ENCODE assay signal across 8 cellular contexts in genomic region chr12:3077572-3078081, GRCh38. TPM values are rescaled to one million over a fixed set of nuclear protein-coding genes. Genes with fewer than 3 reads are reported as not detected.
DNase-seq lines count a peak whose midpoint lies in the region; ATAC-seq and TF ChIP-seq lines count a peak whose summit lies in the region.

No MANE protein-coding gene starts in this region.

- no peaks in the 10 kb centered on the region for H4K20me1 ChIP-seq in Karpas-422 (ENCODE audit: insufficient read depth, low read depth, low read length)

- no peaks in the 10 kb centered on the region for H3K9me2 ChIP-seq in Karpas-422 (replicated peaks; ENCODE audit: insufficient read depth, low read length)

- H3K27ac ChIP-seq in Karpas-422 (ENCODE audit: low read length): no peak overlapping the region
- H3K27ac ChIP-seq in stomach smooth muscle (ENCODE audit: low read length): peak overlapping the region; percentile 46

- DNase-seq in Caco-2: peak in 1 of 2 experiments; percentile 29
- DNase-seq in Karpas-422: no peak
- no peak for DNase-seq in left lobe of liver (ENCODE audit: low spot score)
- no peak for DNase-seq in COLO668 (lab: John Stamatoyannopoulos, UW; ENCODE audit: unreplicated experiment)
- no peak for DNase-seq in NCI-H1417 (lab: John Stamatoyannopoulos, UW)
- DNase-seq in NCI-H1436 (lab: John Stamatoyannopoulos, UW): no peak

- H3K4me1 ChIP-seq in Caco-2 (peaks cover 27% of the 10 kb centered on the region), Karpas-422 (ENCODE audit: low read length) (peaks cover 12% of the 10 kb centered on the region), stomach smooth muscle (ENCODE audit: control insufficient read depth, insufficient read depth, low read length) (peaks cover 31% of the 10 kb centered on the region)

- intact Hi-C loops in Caco-2 (cut with micrococcal nuclease; ENCODE audit: unreplicated experiment): no loop called here

- H3K9me3 ChIP-seq in Caco-2 (no peaks in the 10 kb centered on the region), Karpas-422 (ENCODE audit: low read length) (no peaks in the 10 kb centered on the region), stomach smooth muscle (ENCODE audit: control insufficient read depth in 2 of 2, low read length in 2 of 2) (no peaks in the 10 kb centered on the region)

- CTCF ChIA-PET in Caco-2 (lab: Charles Lee): interaction anchor here (0.7 to 1.3 kb wide), 4 partner anchors 27 to 198 kb away, joined by 3 to 5 read pairs (median 4); no protein-coding TSS in a partner anchor

- H3K79me2 ChIP-seq in Karpas-422 (ENCODE audit: low read length): no peaks in the 10 kb centered on the region

- TF ChIP-seq CTCF in Caco-2 (IDR thresholded peaks at IDR 0.05; ENCODE audit: insufficient read depth in 1 of 2, low read depth in 1 of 2, low read length in 1 of 2, severe bottlenecking in 1 of 2, unreplicated experiment in 1 of 2) (no peak), brain (conservative IDR thresholded peaks at IDR 0.05) (no peak)

- H3K4me1 Mint-ChIP-seq in Caco-2 (ENCODE audit: low read depth, unreplicated experiment): peaks cover 28% of the 10 kb centered on the region
- H3K4me1 Mint-ChIP-seq in brain: peaks cover 30% of the 10 kb centered on the region

- no peaks in the 10 kb centered on the region for H3K36me3 ChIP-seq in Caco-2 (ENCODE audit: control insufficient read depth, insufficient read depth, low read length)
- H3K36me3 ChIP-seq in Karpas-422 (ENCODE audit: insufficient read depth, low read length): no peaks in the 10 kb centered on the region
- no peaks in the 10 kb centered on the region for H3K36me3 ChIP-seq in stomach smooth muscle (ENCODE audit: control insufficient read depth in 2 of 2, insufficient read depth in 2 of 2, low read length in 2 of 2)

- POLR2A ChIA-PET in Caco-2 (lab: Charles Lee): interaction anchor here (0.5 kb wide), 1 partner anchor 28 kb away, joined by 3 read pairs; no protein-coding TSS in a partner anchor

- H3K36me3 Mint-ChIP-seq in Caco-2 (ENCODE audit: insufficient read depth, unreplicated experiment): peaks cover 6% of the 10 kb centered on the region
- peaks cover 8% of the 10 kb centered on the region for H3K36me3 Mint-ChIP-seq in brain

- H3K9me3 Mint-ChIP-seq in Caco-2 (ENCODE audit: unreplicated experiment): no peaks in the 10 kb centered on the region
- H3K9me3 Mint-ChIP-seq in brain: peaks cover 0 to 4% (median 3%) of the 10 kb centered on the region in 5 experiments

- H3K4me2 ChIP-seq in Karpas-422 (ENCODE audit: low read depth, low read length, poor library complexity, severe bottlenecking): peak overlapping the region; percentile 38

- H3K4me3 ChIP-seq in Caco-2 (ENCODE audit: low read depth, low read length) (peak overlapping the region; percentile 84), Karpas-422 (ENCODE audit: low read length) (no peak overlapping the region), stomach smooth muscle (ENCODE audit: low read length in 2 of 2) (peak overlapping the region; percentile 76 to 80)

- H3K4me3 Mint-ChIP-seq in Caco-2 (ENCODE audit: unreplicated experiment) (peak overlapping the region; percentile 92), brain (peak overlapping the region; percentile 81 to 92 (median 83))

- H2AFZ ChIP-seq in Karpas-422 (ENCODE audit: low read length): no peak overlapping the region

- H3K27me3 Mint-ChIP-seq in Caco-2 (ENCODE audit: insufficient read depth, unreplicated experiment) (no peaks in the 10 kb centered on the region), brain (no peaks in the 10 kb centered on the region)

- no TSS peak for BruUV-seq in Caco-2 (replicated peaks; lab: Mats Ljungman, UMichigan)

- peak; percentile 10 for ATAC-seq in left lobe of liver

- H3K27me3 ChIP-seq in Caco-2 (replicated peaks; ENCODE audit: control insufficient read depth, insufficient read depth, low read length): no peaks in the 10 kb centered on the region
- H3K27me3 ChIP-seq in Karpas-422 (ENCODE audit: low read length): no peaks in the 10 kb centered on the region
- no peaks in the 10 kb centered on the region for H3K27me3 ChIP-seq in stomach smooth muscle (ENCODE audit: control insufficient read depth in 1 of 2, insufficient read depth in 2 of 2, low read length in 2 of 2)

- no peak overlapping the region for H3K9ac ChIP-seq in Karpas-422 (ENCODE audit: low read length)
- peak overlapping the region; percentile 47 to 55 for H3K9ac ChIP-seq in stomach smooth muscle (ENCODE audit: low read length in 2 of 2)

- H3K27ac Mint-ChIP-seq in Caco-2 (ENCODE audit: unreplicated experiment): peak overlapping the region; percentile 28
- H3K27ac Mint-ChIP-seq in brain: peak overlapping the region in 4 of 5 experiments; percentile 1 to 75 (median 63)

RNA-seq across cellular contexts. Expression of gene TSPAN9, which starts 0.4 kb away (rescaled TPM):
- total RNA-seq in Caco-2 (2022): 45.5 and 49.1 TPM in 2 replicates
- 0.25 and 2.0 TPM in 2 replicates for total RNA-seq in Karpas-422 (2014; rRNA removed; shearing (Covaris generic); ENCODE audit: low replicate concordance)
- polyA plus RNA-seq in brain (ENCODE audit: insufficient read depth, low read depth, low replicate concordance): 9.1 TPM
- 43.7 TPM for total RNA-seq in left lobe of liver

Comparison
In these comparisons a context has a peak if more than half of its experiments do, and no peak if none do; other contexts are left out.
1. RNA of gene TSPAN9, which starts 0.4 kb away (total RNA-seq): 45.5 to 49.1 TPM in Caco-2 and 43.7 TPM in left lobe of liver (single experiment); 0.25 to 2.0 TPM in Karpas-422; every median in the first group is over 10 times any median in the second.